Comparison of ENCODE assay signal across 10 cellular contexts in genomic region chrX:46792826-46793195, GRCh38. TPM values are rescaled to one million over a fixed set of nuclear protein-coding genes. Genes with fewer than 3 reads are reported as not detected.
DNase-seq lines count a peak whose midpoint lies in the region; ATAC-seq and TF ChIP-seq lines count a peak whose summit lies in the region.
"Had no signal": no experiment of that assay in that cellular context is flagged by ENCODE, and none has a peak within 500 bp of the region (broad histone marks: within the 10 kb centered on the region; RNA-seq: fewer than 3 reads in every experiment).

No MANE protein-coding gene starts in this region.

- H3K4me2 ChIP-seq in OCI-LY3 (ENCODE audit: low read length), result peak overlapping the region; percentile 70
- peak overlapping the region; percentile 56 for H3K4me2 ChIP-seq in mammary epithelial cell (ENCODE audit: insufficient read depth, low read depth, low read length)
- H3K4me2 ChIP-seq in skeletal muscle satellite cell (ENCODE audit: low read length), result peak overlapping the region; percentile 44

- H3K4me3 Mint-ChIP-seq in activated CD4-positive, alpha-beta memory T cell treated with anti-CD3 and anti-CD28 coated beads, Interleukin-2, amount 10 ng/mL, durations not matched to agents 7 days and 5 days, result peak overlapping the region; percentile 24
- H3K4me3 Mint-ChIP-seq in activated CD4-positive, alpha-beta memory T cell treated with anti-CD3 and anti-CD28 coated beads for 36 hours, result no peak overlapping the region

- H3K27me3 Mint-ChIP-seq in activated CD4-positive, alpha-beta memory T cell treated with anti-CD3 and anti-CD28 coated beads, Interleukin-2, amount 10 ng/mL, durations not matched to agents 7 days and 5 days, result no peaks in the 10 kb centered on the region
- no peaks in the 10 kb centered on the region for H3K27me3 Mint-ChIP-seq in activated CD4-positive, alpha-beta memory T cell treated with anti-CD3 and anti-CD28 coated beads for 36 hours

- H3K4me1 ChIP-seq in OCI-LY3 (ENCODE audit: low read length) (peaks cover 22% of the 10 kb centered on the region), mammary epithelial cell (ENCODE audit: insufficient read depth, low read length) (peaks cover 18% of the 10 kb centered on the region), skeletal muscle satellite cell (ENCODE audit: control insufficient read depth, insufficient read depth, low read length) (peaks cover 24% of the 10 kb centered on the region)

- H3K27ac Mint-ChIP-seq in activated CD4-positive, alpha-beta memory T cell treated with anti-CD3 and anti-CD28 coated beads, Interleukin-2, amount 10 ng/mL, durations not matched to agents 7 days and 5 days, result peak overlapping the region; percentile 76
- H3K27ac Mint-ChIP-seq in activated CD4-positive, alpha-beta memory T cell treated with anti-CD3 and anti-CD28 coated beads for 36 hours, result no peak overlapping the region

- no peaks in the 10 kb centered on the region for H3K9me3 Mint-ChIP-seq in activated CD4-positive, alpha-beta memory T cell treated with anti-CD3 and anti-CD28 coated beads, Interleukin-2, amount 10 ng/mL, durations not matched to agents 7 days and 5 days
- H3K9me3 Mint-ChIP-seq in activated CD4-positive, alpha-beta memory T cell treated with anti-CD3 and anti-CD28 coated beads for 36 hours, result no peaks in the 10 kb centered on the region

- H3K9me3 ChIP-seq in OCI-LY3 (ENCODE audit: insufficient read depth, low read length) (no peaks in the 10 kb centered on the region), mammary epithelial cell (replicated peaks; ENCODE audit: insufficient read depth, low read length) (no peaks in the 10 kb centered on the region), skeletal muscle satellite cell (replicated peaks; ENCODE audit: low read length) (no peaks in the 10 kb centered on the region)

- POLR2A ChIA-PET in activated CD4-positive, alpha-beta memory T cell treated with anti-CD3 and anti-CD28 coated beads, Interleukin-2, amount 10 ng/mL, durations not matched to agents 7 days and 5 days (lab: Charles Lee), result no interaction called here
- POLR2A ChIA-PET in activated CD4-positive, alpha-beta memory T cell treated with anti-CD3 and anti-CD28 coated beads for 36 hours (lab: Charles Lee), result no interaction called here

- dilution Hi-C loops in mammary epithelial cell (cut with HindIII; ENCODE audit: low sequenced_read_pairs), result loop anchor here (5.0 kb wide), 1 partner anchor 106 kb away; no protein-coding TSS in a partner anchor

- H4K20me1 ChIP-seq in OCI-LY3 (ENCODE audit: insufficient read depth, low read length), result 0 out of 2 replicates have a peak, but pooled peaks cover 2% of the 10 kb centered on the region
- no peaks in the 10 kb centered on the region for H4K20me1 ChIP-seq in mammary epithelial cell (ENCODE audit: insufficient read depth, low read length)

- in situ Hi-C loops in mammary epithelial cell (cut with MboI; ENCODE audit: low sequenced_read_pairs in 2 of 2) (no loop called here), GM13976 (cut with MboI; ENCODE audit: low sequenced_read_pairs, unreplicated experiment) (loop anchor here (10.0 kb wide), 1 partner anchor 238 kb away; no protein-coding TSS in a partner anchor)

- BruUV-seq in mammary epithelial cell (replicated peaks; lab: Mats Ljungman, UMichigan), result no TSS peak

- WGBS in mammary epithelial cell (ENCODE audit: low coverage, missing lambda C conversion rate), result 56% methylated on average over 4 of the region's 4 CpGs

- no peaks in the 10 kb centered on the region for H3K36me3 Mint-ChIP-seq in activated CD4-positive, alpha-beta memory T cell treated with anti-CD3 and anti-CD28 coated beads, Interleukin-2, amount 10 ng/mL, durations not matched to agents 7 days and 5 days (ENCODE audit: low read depth)
- no peaks in the 10 kb centered on the region for H3K36me3 Mint-ChIP-seq in activated CD4-positive, alpha-beta memory T cell treated with anti-CD3 and anti-CD28 coated beads for 36 hours

- H3K9ac ChIP-seq in OCI-LY3 (ENCODE audit: low read length) (no peak overlapping the region), mammary epithelial cell (ENCODE audit: insufficient read depth, low read length) (no peak overlapping the region), skeletal muscle satellite cell (ENCODE audit: low read depth, low read length) (peak overlapping the region; percentile 22)

- intact Hi-C loops in activated CD4-positive, alpha-beta memory T cell treated with anti-CD3 and anti-CD28 coated beads for 36 hours (cut with micrococcal nuclease), result loop anchor here (1.0 to 10.0 kb wide), 3 partner anchors 34 to 221 kb away; partner anchors contain the start of genes CHST7 and SLC9A7
- intact Hi-C loops in mammary epithelial cell (cut with micrococcal nuclease), result loop anchor here (1.0 kb wide), 1 partner anchor 23 kb away; no protein-coding TSS in a partner anchor

- no peak for DNase-seq in activated CD4-positive, alpha-beta memory T cell treated with anti-CD3 and anti-CD28 coated beads, Interleukin-2, amount 10 ng/mL, durations not matched to agents 7 days and 5 days
- DNase-seq in activated CD4-positive, alpha-beta memory T cell treated with anti-CD3 and anti-CD28 coated beads for 36 hours, result no peak
- no peak for DNase-seq in mammary epithelial cell
- DNase-seq in midbrain (lab: John Stamatoyannopoulos, UW), result no peak
- no peak for DNase-seq in GM13976 (ENCODE audit: low spot score)
- DNase-seq: NCI-H1436 treated with DMSO at 0.1 percent for 48 hours, NCI-H82 had no signal

- H3K27me3 ChIP-seq in OCI-LY3 (ENCODE audit: low read depth, low read length) (0 out of 2 replicates have a peak, but pooled peaks cover 5% of the 10 kb centered on the region), mammary epithelial cell (ENCODE audit: insufficient read depth, low read length) (no peaks in the 10 kb centered on the region), skeletal muscle satellite cell (ENCODE audit: control insufficient read depth, insufficient read depth, low read length) (no peaks in the 10 kb centered on the region)

- H3K36me3 ChIP-seq in OCI-LY3 (replicated peaks; ENCODE audit: low read depth, low read length) (no peaks in the 10 kb centered on the region), mammary epithelial cell (ENCODE audit: insufficient read depth, low read length) (no peaks in the 10 kb centered on the region), skeletal muscle satellite cell (ENCODE audit: insufficient read depth, low read length) (no peaks in the 10 kb centered on the region)

- no peak for ATAC-seq in GM19351 (IDR thresholded peaks at IDR 0.05; ENCODE audit: unreplicated experiment)

- H2AFZ ChIP-seq in OCI-LY3 (ENCODE audit: low read depth, low read length), result no peak overlapping the region
- H2AFZ ChIP-seq in mammary epithelial cell (ENCODE audit: low read depth, low read length), result no peak overlapping the region

- no peak for TF ChIP-seq CTCF in OCI-LY3 (IDR thresholded peaks at IDR 0.05; ENCODE audit: low read depth, low read length)
- TF ChIP-seq CTCF in mammary epithelial cell (conservative IDR thresholded peaks at IDR 0.05 in 1 of 2, IDR thresholded peaks at IDR 0.05 in 1 of 2; ENCODE audit: extremely low read depth in 1 of 2, insufficient read depth in 1 of 2, low read depth in 1 of 2, low read length in 2 of 2), result no peak
- TF ChIP-seq CTCF in GM13976 (IDR thresholded peaks at IDR 0.05; ENCODE audit: borderline replicate concordance, control extremely low read depth, extremely low read depth, insufficient read depth, missing control alignments), result no peak

- CTCF ChIA-PET in activated CD4-positive, alpha-beta memory T cell treated with anti-CD3 and anti-CD28 coated beads, Interleukin-2, amount 10 ng/mL, durations not matched to agents 7 days and 5 days (lab: Charles Lee), result interaction anchor here (6.3 kb wide), 1 partner anchor 33 kb away, joined by 60 read pairs; the partner anchor contains the start of gene SLC9A7
- CTCF ChIA-PET in activated CD4-positive, alpha-beta memory T cell treated with anti-CD3 and anti-CD28 coated beads for 36 hours (lab: Charles Lee), result interaction anchor here (1.0 to 2.3 kb wide), 2 partner anchors 32 to 34 kb away, joined by 4 to 6 read pairs; partner anchors contain the start of gene SLC9A7
- CTCF ChIA-PET in mammary epithelial cell (lab: Charles Lee; ENCODE audit: low non-redundant PET), result no interaction called here

- no peaks in the 10 kb centered on the region for H3K79me2 ChIP-seq in OCI-LY3 (ENCODE audit: low read length)
- H3K79me2 ChIP-seq in mammary epithelial cell (ENCODE audit: insufficient read depth, low read length), result no peaks in the 10 kb centered on the region

- H3K4me3 ChIP-seq in OCI-LY3 (ENCODE audit: low read length) (peak overlapping the region; percentile 48), mammary epithelial cell (replicated peaks in 1 of 3; ENCODE audit: insufficient read depth in 1 of 3, low read depth in 2 of 3, low read length in 3 of 3) (peak overlapping the region in 1 of 3 experiments; percentile 8), skeletal muscle satellite cell (ENCODE audit: low read length) (no peak overlapping the region)

- H3K27ac ChIP-seq in OCI-LY3 (ENCODE audit: low read length) (no peak overlapping the region), mammary epithelial cell (ENCODE audit: insufficient read depth, low read depth, low read length) (peak overlapping the region; percentile 66)

- H3K4me1 Mint-ChIP-seq in activated CD4-positive, alpha-beta memory T cell treated with anti-CD3 and anti-CD28 coated beads, Interleukin-2, amount 10 ng/mL, durations not matched to agents 7 days and 5 days, result peaks cover 23% of the 10 kb centered on the region
- H3K4me1 Mint-ChIP-seq in activated CD4-positive, alpha-beta memory T cell treated with anti-CD3 and anti-CD28 coated beads for 36 hours (ENCODE audit: low read depth), result peaks cover 19% of the 10 kb centered on the region

RNA-seq across cellular contexts. Expression of gene SLC9A7, which starts 33.9 kb away (rescaled TPM):
- 10 to 100 TPM; 10.8 to 12.0 TPM for total RNA-seq in activated CD4-positive, alpha-beta memory T cell treated with anti-CD3 and anti-CD28 coated beads, Interleukin-2, amount 10 ng/mL, durations not matched to agents 7 days and 5 days
- total RNA-seq in activated CD4-positive, alpha-beta memory T cell treated with anti-CD3 and anti-CD28 coated beads for 36 hours, result 10 to 100 TPM; 17.7 to 17.8 TPM
- total RNA-seq in mammary epithelial cell, result 10 to 100 TPM; 32.4 to 72.7 TPM
- 19.7 TPM for polyA plus RNA-seq in mammary epithelial cell
- polyA minus RNA-seq in mammary epithelial cell, result 70.2 TPM
- 42.3 and 47.6 TPM in 2 replicates for total RNA-seq in skeletal muscle satellite cell (2012; rRNA removed)

RNA-seq across cellular contexts. Expression of gene RP2, which starts 44.0 kb away (rescaled TPM):
- 10 to 100 TPM in 1 of 2 experiments, 1 to 10 TPM in 1; 9.8 to 10.8 TPM for total RNA-seq in activated CD4-positive, alpha-beta memory T cell treated with anti-CD3 and anti-CD28 coated beads, Interleukin-2, amount 10 ng/mL, durations not matched to agents 7 days and 5 days
- total RNA-seq in activated CD4-positive, alpha-beta memory T cell treated with anti-CD3 and anti-CD28 coated beads for 36 hours, result 1 to 10 TPM; 5.0 to 5.5 TPM
- total RNA-seq in mammary epithelial cell, result 10 to 100 TPM; 12.8 to 27.2 TPM
- 7.2 TPM for polyA plus RNA-seq in mammary epithelial cell
- 9.5 TPM for polyA minus RNA-seq in mammary epithelial cell
- total RNA-seq in skeletal muscle satellite cell (2012; rRNA removed), result 13.7 and 13.8 TPM in 2 replicates
